1 cellular context compared by ENCODE assay signal in genomic region chr17:39014044-39014794, GRCh38.
TF ChIP-seq lines count a peak whose summit lies in the region.

No MANE protein-coding gene starts in this region.

TF ChIP-seq in HEK293, 187 proteins besides CTCF, POLR2A, EP300 and RAD21 (continued from another document):
- 0 out of 2 replicates have a peak, but pooled peaks have one; percentile 27 for TF ChIP-seq PRDM10 (tag by site-specific recombination; IDR thresholded peaks at IDR 0.05)
- TF ChIP-seq ZNF530 (tag by site-specific recombination; IDR thresholded peaks at IDR 0.05; ENCODE audit: low read depth), result no peak
- TF ChIP-seq ZNF610 (tag by site-specific recombination; IDR thresholded peaks at IDR 0.05; ENCODE audit: borderline replicate concordance), result no peak
- TF ChIP-seq ZIC2 (tag by site-specific recombination; IDR thresholded peaks at IDR 0.05), result no peak
- no peak for TF ChIP-seq ZNF311 (tag by site-specific recombination; IDR thresholded peaks at IDR 0.05; ENCODE audit: borderline replicate concordance)
- peak; percentile 59 for TF ChIP-seq ZNF629 (tag by site-specific recombination; IDR thresholded peaks at IDR 0.05)
- TF ChIP-seq, protein P1, sequence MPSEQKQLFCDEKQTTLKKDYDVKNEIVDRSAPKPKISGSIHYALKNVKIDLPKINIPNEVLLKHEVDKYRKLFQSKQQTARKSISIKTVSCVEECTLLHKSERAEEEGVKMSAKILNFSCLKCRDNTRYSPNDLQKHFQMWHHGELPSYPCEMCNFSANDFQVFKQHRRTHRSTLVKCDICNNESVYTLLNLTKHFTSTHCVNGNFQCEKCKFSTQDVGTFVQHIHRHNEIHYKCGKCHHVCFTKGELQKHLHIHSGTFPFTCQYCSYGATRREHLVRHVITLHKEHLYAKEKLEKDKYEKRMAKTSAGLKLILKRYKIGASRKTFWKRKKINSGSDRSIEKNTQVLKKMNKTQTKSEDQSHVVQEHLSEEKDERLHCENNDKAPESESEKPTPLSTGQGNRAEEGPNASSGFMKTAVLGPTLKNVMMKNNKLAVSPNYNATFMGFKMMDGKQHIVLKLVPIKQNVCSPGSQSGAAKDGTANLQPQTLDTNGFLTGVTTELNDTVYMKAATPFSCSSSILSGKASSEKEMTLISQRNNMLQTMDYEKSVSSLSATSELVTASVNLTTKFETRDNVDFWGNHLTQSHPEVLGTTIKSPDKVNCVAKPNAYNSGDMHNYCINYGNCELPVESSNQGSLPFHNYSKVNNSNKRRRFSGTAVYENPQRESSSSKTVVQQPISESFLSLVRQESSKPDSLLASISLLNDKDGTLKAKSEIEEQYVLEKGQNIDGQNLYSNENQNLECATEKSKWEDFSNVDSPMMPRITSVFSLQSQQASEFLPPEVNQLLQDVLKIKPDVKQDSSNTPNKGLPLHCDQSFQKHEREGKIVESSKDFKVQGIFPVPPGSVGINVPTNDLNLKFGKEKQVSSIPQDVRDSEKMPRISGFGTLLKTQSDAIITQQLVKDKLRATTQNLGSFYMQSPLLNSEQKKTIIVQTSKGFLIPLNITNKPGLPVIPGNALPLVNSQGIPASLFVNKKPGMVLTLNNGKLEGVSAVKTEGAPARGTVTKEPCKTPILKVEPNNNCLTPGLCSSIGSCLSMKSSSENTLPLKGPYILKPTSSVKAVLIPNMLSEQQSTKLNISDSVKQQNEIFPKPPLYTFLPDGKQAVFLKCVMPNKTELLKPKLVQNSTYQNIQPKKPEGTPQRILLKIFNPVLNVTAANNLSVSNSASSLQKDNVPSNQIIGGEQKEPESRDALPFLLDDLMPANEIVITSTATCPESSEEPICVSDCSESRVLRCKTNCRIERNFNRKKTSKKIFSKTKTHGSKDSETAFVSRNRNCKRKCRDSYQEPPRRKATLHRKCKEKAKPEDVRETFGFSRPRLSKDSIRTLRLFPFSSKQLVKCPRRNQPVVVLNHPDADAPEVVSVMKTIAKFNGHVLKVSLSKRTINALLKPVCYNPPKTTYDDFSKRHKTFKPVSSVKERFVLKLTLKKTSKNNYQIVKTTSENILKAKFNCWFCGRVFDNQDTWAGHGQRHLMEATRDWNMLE (tag by site-specific recombination; conservative IDR thresholded peaks at IDR 0.05; ENCODE audit: low read depth), result peak; percentile 47; the same call in 1 of the 2 replicates
- peak; percentile 70 for TF ChIP-seq ZBTB48 (tag by site-specific recombination; IDR thresholded peaks at IDR 0.05)
- TF ChIP-seq ZBTB17 (tag by site-specific recombination; IDR thresholded peaks at IDR 0.05), result peak; percentile 48; the same call in 1 of the 2 replicates
- TF ChIP-seq, protein P2, sequence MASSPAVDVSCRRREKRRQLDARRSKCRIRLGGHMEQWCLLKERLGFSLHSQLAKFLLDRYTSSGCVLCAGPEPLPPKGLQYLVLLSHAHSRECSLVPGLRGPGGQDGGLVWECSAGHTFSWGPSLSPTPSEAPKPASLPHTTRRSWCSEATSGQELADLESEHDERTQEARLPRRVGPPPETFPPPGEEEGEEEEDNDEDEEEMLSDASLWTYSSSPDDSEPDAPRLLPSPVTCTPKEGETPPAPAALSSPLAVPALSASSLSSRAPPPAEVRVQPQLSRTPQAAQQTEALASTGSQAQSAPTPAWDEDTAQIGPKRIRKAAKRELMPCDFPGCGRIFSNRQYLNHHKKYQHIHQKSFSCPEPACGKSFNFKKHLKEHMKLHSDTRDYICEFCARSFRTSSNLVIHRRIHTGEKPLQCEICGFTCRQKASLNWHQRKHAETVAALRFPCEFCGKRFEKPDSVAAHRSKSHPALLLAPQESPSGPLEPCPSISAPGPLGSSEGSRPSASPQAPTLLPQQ (tag by site-specific recombination; IDR thresholded peaks at IDR 0.05), result peak; percentile 98
- no peak for TF ChIP-seq ZNF548 (tag by site-specific recombination; IDR thresholded peaks at IDR 0.05)
- no peak for TF ChIP-seq PRDM4 (tag by site-specific recombination; IDR thresholded peaks at IDR 0.05)
- no peak for TF ChIP-seq ZNF768 (tag by site-specific recombination; IDR thresholded peaks at IDR 0.05)
- 0 out of 2 replicates have a peak, but pooled peaks have one; percentile 28 for TF ChIP-seq ZNF600 (tag by site-specific recombination; IDR thresholded peaks at IDR 0.05)
- no peak for TF ChIP-seq ZNF707 (tag by site-specific recombination; IDR thresholded peaks at IDR 0.05)
- TF ChIP-seq EGR2 (tag by site-specific recombination; IDR thresholded peaks at IDR 0.05; ENCODE audit: low read depth), result peak; percentile 51; the same call in 1 of the 2 replicates
- no peak for TF ChIP-seq ZNF654 (tag by site-specific recombination; IDR thresholded peaks at IDR 0.05; ENCODE audit: low read depth)
- TF ChIP-seq, protein P3, sequence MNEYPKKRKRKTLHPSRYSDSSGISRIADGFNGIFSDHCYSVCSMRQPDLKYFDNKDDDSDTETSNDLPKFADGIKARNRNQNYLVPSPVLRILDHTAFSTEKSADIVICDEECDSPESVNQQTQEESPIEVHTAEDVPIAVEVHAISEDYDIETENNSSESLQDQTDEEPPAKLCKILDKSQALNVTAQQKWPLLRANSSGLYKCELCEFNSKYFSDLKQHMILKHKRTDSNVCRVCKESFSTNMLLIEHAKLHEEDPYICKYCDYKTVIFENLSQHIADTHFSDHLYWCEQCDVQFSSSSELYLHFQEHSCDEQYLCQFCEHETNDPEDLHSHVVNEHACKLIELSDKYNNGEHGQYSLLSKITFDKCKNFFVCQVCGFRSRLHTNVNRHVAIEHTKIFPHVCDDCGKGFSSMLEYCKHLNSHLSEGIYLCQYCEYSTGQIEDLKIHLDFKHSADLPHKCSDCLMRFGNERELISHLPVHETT (tag by site-specific recombination; IDR thresholded peaks at IDR 0.05), result no peak
- TF ChIP-seq ZNF18 (tag by site-specific recombination; IDR thresholded peaks at IDR 0.05), result no peak
- TF ChIP-seq PRDM6 (tag by site-specific recombination; IDR thresholded peaks at IDR 0.05), result peak; percentile 65
- no peak for TF ChIP-seq ZNF777 (tag by site-specific recombination; IDR thresholded peaks at IDR 0.05; ENCODE audit: borderline replicate concordance)
- TF ChIP-seq ZNF184 (tag by site-specific recombination; IDR thresholded peaks at IDR 0.05), result no peak
- TF ChIP-seq ZNF366 (tag by site-specific recombination; conservative IDR thresholded peaks at IDR 0.05), result no peak
- no peak for TF ChIP-seq ZNF350 (tag by site-specific recombination; IDR thresholded peaks at IDR 0.05)
- TF ChIP-seq GLI2 (tag by site-specific recombination; IDR thresholded peaks at IDR 0.05; ENCODE audit: borderline replicate concordance, low read depth), result no peak
- TF ChIP-seq ZSCAN16 (tag by site-specific recombination; IDR thresholded peaks at IDR 0.05), result no peak
- no peak for TF ChIP-seq YY2 (tag by site-specific recombination; IDR thresholded peaks at IDR 0.05)
